ENCODE assay signal across 3 cellular contexts in the genomic region with DNA sequence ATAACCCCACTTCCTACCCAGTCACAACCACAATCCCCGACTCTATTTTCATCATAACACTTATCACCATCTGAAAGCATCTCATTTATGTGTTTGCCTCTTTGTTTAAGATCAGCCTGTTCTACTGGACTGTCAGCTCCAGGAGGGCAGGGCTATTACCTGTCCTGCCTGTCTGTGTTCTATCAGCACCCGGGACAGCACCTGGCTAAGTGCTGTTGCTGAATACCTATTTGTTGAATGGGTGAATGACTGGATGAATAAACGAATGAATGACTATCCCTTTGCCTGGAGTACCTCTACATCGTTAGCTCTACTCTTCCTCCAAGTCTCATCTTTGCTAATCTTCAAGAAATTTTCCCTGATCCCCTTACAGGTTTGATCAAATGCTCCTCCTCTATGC.
A peak's percentile ranks its signal among the peaks of the same experiment; 100 is the strongest.
TF ChIP-seq lines count a peak whose summit lies in the region.

No MANE protein-coding gene starts in this region.

TF ChIP-seq in GM23338, 12 proteins besides CTCF, POLR2A, EP300 and RAD21:
- TF ChIP-seq POLR2AphosphoS5 (IDR thresholded peaks at IDR 0.05; ENCODE audit: low read depth), result no peak
- TF ChIP-seq, protein P1, sequence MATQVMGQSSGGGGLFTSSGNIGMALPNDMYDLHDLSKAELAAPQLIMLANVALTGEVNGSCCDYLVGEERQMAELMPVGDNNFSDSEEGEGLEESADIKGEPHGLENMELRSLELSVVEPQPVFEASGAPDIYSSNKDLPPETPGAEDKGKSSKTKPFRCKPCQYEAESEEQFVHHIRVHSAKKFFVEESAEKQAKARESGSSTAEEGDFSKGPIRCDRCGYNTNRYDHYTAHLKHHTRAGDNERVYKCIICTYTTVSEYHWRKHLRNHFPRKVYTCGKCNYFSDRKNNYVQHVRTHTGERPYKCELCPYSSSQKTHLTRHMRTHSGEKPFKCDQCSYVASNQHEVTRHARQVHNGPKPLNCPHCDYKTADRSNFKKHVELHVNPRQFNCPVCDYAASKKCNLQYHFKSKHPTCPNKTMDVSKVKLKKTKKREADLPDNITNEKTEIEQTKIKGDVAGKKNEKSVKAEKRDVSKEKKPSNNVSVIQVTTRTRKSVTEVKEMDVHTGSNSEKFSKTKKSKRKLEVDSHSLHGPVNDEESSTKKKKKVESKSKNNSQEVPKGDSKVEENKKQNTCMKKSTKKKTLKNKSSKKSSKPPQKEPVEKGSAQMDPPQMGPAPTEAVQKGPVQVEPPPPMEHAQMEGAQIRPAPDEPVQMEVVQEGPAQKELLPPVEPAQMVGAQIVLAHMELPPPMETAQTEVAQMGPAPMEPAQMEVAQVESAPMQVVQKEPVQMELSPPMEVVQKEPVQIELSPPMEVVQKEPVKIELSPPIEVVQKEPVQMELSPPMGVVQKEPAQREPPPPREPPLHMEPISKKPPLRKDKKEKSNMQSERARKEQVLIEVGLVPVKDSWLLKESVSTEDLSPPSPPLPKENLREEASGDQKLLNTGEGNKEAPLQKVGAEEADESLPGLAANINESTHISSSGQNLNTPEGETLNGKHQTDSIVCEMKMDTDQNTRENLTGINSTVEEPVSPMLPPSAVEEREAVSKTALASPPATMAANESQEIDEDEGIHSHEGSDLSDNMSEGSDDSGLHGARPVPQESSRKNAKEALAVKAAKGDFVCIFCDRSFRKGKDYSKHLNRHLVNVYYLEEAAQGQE (IDR thresholded peaks at IDR 0.05; ENCODE audit: unreplicated experiment), result peak; percentile 86

TF ChIP-seq in HCT116, 20 proteins besides CTCF, POLR2A, EP300 and RAD21:
- TF ChIP-seq CBX3 (IDR thresholded peaks at IDR 0.05; ENCODE audit: low read depth), result no peak
- no peak for TF ChIP-seq FOSL1 (IDR thresholded peaks at IDR 0.05; ENCODE audit: low read depth)
- TF ChIP-seq SIN3A (IDR thresholded peaks at IDR 0.05; ENCODE audit: low read depth), result no peak
- TF ChIP-seq, protein P1 (IDR thresholded peaks at IDR 0.05; ENCODE audit: low read depth), result peak; percentile 46
- TF ChIP-seq YY1 (IDR thresholded peaks at IDR 0.05; ENCODE audit: extremely low read depth, insufficient replicate concordance, low read depth, low read length), result no peak
- TF ChIP-seq ELF1 (IDR thresholded peaks at IDR 0.05; ENCODE audit: borderline replicate concordance, low read depth), result no peak
- no peak for TF ChIP-seq CEBPB (IDR thresholded peaks at IDR 0.05; ENCODE audit: low read depth)
- no peak for TF ChIP-seq JUND (IDR thresholded peaks at IDR 0.05)

TF ChIP-seq in K562, 482 proteins besides CTCF, POLR2A, EP300 and RAD21:
- TF ChIP-seq ZNF507 (tag; conservative IDR thresholded peaks at IDR 0.05), result no peak
- no peak for TF ChIP-seq CSDE1 (IDR thresholded peaks at IDR 0.05)
- TF ChIP-seq, protein P2, sequence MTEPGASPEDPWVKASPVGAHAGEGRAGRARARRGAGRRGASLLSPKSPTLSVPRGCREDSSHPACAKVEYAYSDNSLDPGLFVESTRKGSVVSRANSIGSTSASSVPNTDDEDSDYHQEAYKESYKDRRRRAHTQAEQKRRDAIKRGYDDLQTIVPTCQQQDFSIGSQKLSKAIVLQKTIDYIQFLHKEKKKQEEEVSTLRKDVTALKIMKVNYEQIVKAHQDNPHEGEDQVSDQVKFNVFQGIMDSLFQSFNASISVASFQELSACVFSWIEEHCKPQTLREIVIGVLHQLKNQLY (CRISPR knock-in tag; conservative IDR thresholded peaks at IDR 0.05), result no peak
- 0 out of 2 replicates have a peak, but pooled peaks have one; percentile 43 for TF ChIP-seq MIER1 (IDR thresholded peaks at IDR 0.05; ENCODE audit: low read depth)
- no peak for TF ChIP-seq ZEB2 (IDR thresholded peaks at IDR 0.05)
- 0 out of 2 replicates have a peak, but pooled peaks have one; percentile 30 for TF ChIP-seq EHMT2 (IDR thresholded peaks at IDR 0.05)
- no peak for TF ChIP-seq ZNF77 (CRISPR knock-in tag; IDR thresholded peaks at IDR 0.05)
- TF ChIP-seq, protein P3, sequence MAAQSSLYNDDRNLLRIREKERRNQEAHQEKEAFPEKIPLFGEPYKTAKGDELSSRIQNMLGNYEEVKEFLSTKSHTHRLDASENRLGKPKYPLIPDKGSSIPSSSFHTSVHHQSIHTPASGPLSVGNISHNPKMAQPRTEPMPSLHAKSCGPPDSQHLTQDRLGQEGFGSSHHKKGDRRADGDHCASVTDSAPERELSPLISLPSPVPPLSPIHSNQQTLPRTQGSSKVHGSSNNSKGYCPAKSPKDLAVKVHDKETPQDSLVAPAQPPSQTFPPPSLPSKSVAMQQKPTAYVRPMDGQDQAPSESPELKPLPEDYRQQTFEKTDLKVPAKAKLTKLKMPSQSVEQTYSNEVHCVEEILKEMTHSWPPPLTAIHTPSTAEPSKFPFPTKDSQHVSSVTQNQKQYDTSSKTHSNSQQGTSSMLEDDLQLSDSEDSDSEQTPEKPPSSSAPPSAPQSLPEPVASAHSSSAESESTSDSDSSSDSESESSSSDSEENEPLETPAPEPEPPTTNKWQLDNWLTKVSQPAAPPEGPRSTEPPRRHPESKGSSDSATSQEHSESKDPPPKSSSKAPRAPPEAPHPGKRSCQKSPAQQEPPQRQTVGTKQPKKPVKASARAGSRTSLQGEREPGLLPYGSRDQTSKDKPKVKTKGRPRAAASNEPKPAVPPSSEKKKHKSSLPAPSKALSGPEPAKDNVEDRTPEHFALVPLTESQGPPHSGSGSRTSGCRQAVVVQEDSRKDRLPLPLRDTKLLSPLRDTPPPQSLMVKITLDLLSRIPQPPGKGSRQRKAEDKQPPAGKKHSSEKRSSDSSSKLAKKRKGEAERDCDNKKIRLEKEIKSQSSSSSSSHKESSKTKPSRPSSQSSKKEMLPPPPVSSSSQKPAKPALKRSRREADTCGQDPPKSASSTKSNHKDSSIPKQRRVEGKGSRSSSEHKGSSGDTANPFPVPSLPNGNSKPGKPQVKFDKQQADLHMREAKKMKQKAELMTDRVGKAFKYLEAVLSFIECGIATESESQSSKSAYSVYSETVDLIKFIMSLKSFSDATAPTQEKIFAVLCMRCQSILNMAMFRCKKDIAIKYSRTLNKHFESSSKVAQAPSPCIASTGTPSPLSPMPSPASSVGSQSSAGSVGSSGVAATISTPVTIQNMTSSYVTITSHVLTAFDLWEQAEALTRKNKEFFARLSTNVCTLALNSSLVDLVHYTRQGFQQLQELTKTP (IDR thresholded peaks at IDR 0.05; ENCODE audit: low read depth in 1 of 2, partially characterized antibody in 2 of 2), result no peak
- TF ChIP-seq, protein P1 (CRISPR knock-in tag; IDR thresholded peaks at IDR 0.05; ENCODE audit: low read depth), result peak; percentile 39; the same call in 1 of the 2 replicates
